ENCODE assay signal across 8 cellular contexts in genomic region chr19:48751835-48752510, GRCh38. TPM values are rescaled to one million over a fixed set of nuclear protein-coding genes. Genes with fewer than 3 reads are reported as not detected.
DNase-seq lines count a peak whose midpoint lies in the region; ATAC-seq, FAIRE-seq and TF ChIP-seq lines count a peak whose summit lies in the region.

No MANE protein-coding gene starts in this region.

- H2AFZ ChIP-seq in HepG2 (ENCODE audit: low read length): no peak overlapping the region

- 44% methylated on average over 21 of the region's 21 CpGs for WGBS in liver
- WGBS in HepG2 (ENCODE audit: low lambda C conversion rate): 92% methylated on average over 20 of the region's 21 CpGs

- FAIRE-seq in HepG2 (lab: Jason Lieb, UNC): no peak

- H3K27me3 Mint-ChIP-seq in memory B cell: peaks cover 26% of the 10 kb centered on the region

- TF ChIP-seq CTCF in liver (IDR thresholded peaks at IDR 0.05; ENCODE audit: low read depth, low read length, missing input control) (no peak), HepG2 (CRISPR knock-in tag; IDR thresholded peaks at IDR 0.05) (no peak), brain microvascular endothelial cell (IDR thresholded peaks at IDR 0.05; ENCODE audit: low read depth, low read length, missing control alignments) (no peak)

- H3K4me3 Mint-ChIP-seq in memory B cell: peak overlapping the region; percentile 69

- H3K4me3 ChIP-seq in liver (ENCODE audit: low read depth in 1 of 3, low read length in 3 of 3): peak overlapping the region in 2 of 3 donors; percentile 5 to 26
- no peak overlapping the region for H3K4me3 ChIP-seq in HepG2 (replicated peaks in 1 of 3; ENCODE audit: insufficient read depth in 1 of 3, low read depth in 2 of 3, low read length in 3 of 3)
- peak overlapping the region; percentile 22 for H3K4me3 ChIP-seq in brain microvascular endothelial cell (ENCODE audit: low read depth, low read length)

- CTCF ChIA-PET in HepG2 (lab: Yijun Ruan, JAX; ENCODE audit: low intra/inter-chr PET ratio, low total read pairs): no interaction called here

- no peaks in the 10 kb centered on the region for H3K36me3 Mint-ChIP-seq in memory B cell

- TF ChIP-seq RAD21 in liver (IDR thresholded peaks at IDR 0.05) (no peak), HepG2 (CRISPR knock-in tag; IDR thresholded peaks at IDR 0.05) (no peak)

- TF ChIP-seq EP300 in HepG2 (IDR thresholded peaks at IDR 0.05; ENCODE audit: low read depth in 2 of 2, low read length in 2 of 2) (no peak), HepG2 (CRISPR knock-in tag; IDR thresholded peaks at IDR 0.05; ENCODE audit: borderline replicate concordance) (no peak)

- H3K4me1 ChIP-seq in liver (ENCODE audit: control insufficient read depth in 4 of 4, insufficient read depth in 4 of 4, low read length in 3 of 4) (peaks cover 5 to 22% (median 15%) of the 10 kb centered on the region in 4 donors), HepG2 (ENCODE audit: insufficient read depth, low read length) (peaks cover 40% of the 10 kb centered on the region)

- peak overlapping the region; percentile 34 to 41 for H3K9ac ChIP-seq in liver (ENCODE audit: low read depth in 1 of 2, low read length in 2 of 2)
- H3K9ac ChIP-seq in HepG2 (ENCODE audit: insufficient read depth, low read depth, low read length): no peak overlapping the region

- POLR2A ChIA-PET in HepG2 (lab: Yijun Ruan, JAX): interaction anchor here (1.7 kb wide), 1 partner anchor 13 kb away, joined by 4 read pairs; no protein-coding TSS in a partner anchor

- in situ Hi-C loops in HepG2 (cut with HindIII; ENCODE audit: extremely low pct_ligation_motif_present, low pct_unique_long_range_greater_than_20kb): no loop called here
- in situ Hi-C loops in brain microvascular endothelial cell (cut with HindIII; ENCODE audit: low pct_ligation_motif_present, low sequenced_read_pairs): no loop called here

- no peak overlapping the region for H3K27ac Mint-ChIP-seq in memory B cell

- H3K4me2 ChIP-seq in HepG2 (ENCODE audit: low read depth, low read length): no peak overlapping the region

- H3K4me1 Mint-ChIP-seq in memory B cell: peaks cover 15% of the 10 kb centered on the region

- no peak for DNase-seq in HepG2 (ENCODE audit: low spot score)
- no peak for DNase-seq in brain microvascular endothelial cell
- DNase-seq in memory B cell (ENCODE audit: low spot score in 2 of 2): no peak
- no peak for DNase-seq in AG20443 (ENCODE audit: low spot score)
- no peak for DNase-seq in activated CD4-positive, alpha-beta T cell treated with anti-CD3 and anti-CD28 coated beads, Interleukin-2, amount 50 U/mL, for 4 hours

- H3K27ac ChIP-seq in liver (ENCODE audit: low read depth in 1 of 2, low read length in 2 of 2) (peak overlapping the region; percentile 4 to 38), HepG2 (ENCODE audit: extremely low read length, insufficient read depth, low read length) (no peak overlapping the region), brain microvascular endothelial cell (no peak overlapping the region)

- TF ChIP-seq POLR2A in HepG2 (IDR thresholded peaks at IDR 0.05; ENCODE audit: insufficient read depth in 1 of 2, low read depth in 2 of 2, low read length in 2 of 2): no peak

- H3K79me2 ChIP-seq in HepG2 (ENCODE audit: insufficient read depth, low read length): no peaks in the 10 kb centered on the region

- intact Hi-C loops in HepG2 (cut with micrococcal nuclease; ENCODE audit: unreplicated experiment): no loop called here

- ATAC-seq in HepG2: no peak
- no peak for ATAC-seq in memory B cell (ENCODE audit: low read depth)
- no peak for ATAC-seq in GM21528 (IDR thresholded peaks at IDR 0.05; ENCODE audit: low FRiP score, unreplicated experiment)
- no peak for ATAC-seq in GM21423 (IDR thresholded peaks at IDR 0.05; ENCODE audit: unreplicated experiment)

- H3K9me3 Mint-ChIP-seq in memory B cell: no peaks in the 10 kb centered on the region

- H3K36me3 ChIP-seq in liver (ENCODE audit: control insufficient read depth in 4 of 4, insufficient read depth in 3 of 4, low read depth in 1 of 4, low read length in 3 of 4) (no peaks in the 10 kb centered on the region), HepG2 (replicated peaks in 1 of 2; ENCODE audit: control insufficient read depth in 1 of 2, insufficient read depth in 2 of 2, low read length in 2 of 2) (no peaks in the 10 kb centered on the region), brain microvascular endothelial cell (replicated peaks) (no peaks in the 10 kb centered on the region)

- H4K20me1 ChIP-seq in HepG2 (ENCODE audit: insufficient read depth, low read length): no peaks in the 10 kb centered on the region

- H3K9me3 ChIP-seq in liver (ENCODE audit: control insufficient read depth in 4 of 4, low read length in 3 of 4): no peaks in the 10 kb centered on the region
- H3K9me3 ChIP-seq in HepG2 (ENCODE audit: low read length): no peaks in the 10 kb centered on the region

- H3K27me3 ChIP-seq in liver (ENCODE audit: control insufficient read depth in 4 of 4, insufficient read depth in 4 of 4, low read length in 3 of 4) (no peaks in the 10 kb centered on the region), HepG2 (ENCODE audit: control insufficient read depth in 1 of 2, insufficient read depth in 2 of 2, low read length in 2 of 2) (no peaks in the 10 kb centered on the region), brain microvascular endothelial cell (replicated peaks) (no peaks in the 10 kb centered on the region)

- BruUV-seq in HepG2 (replicated peaks; lab: Mats Ljungman, UMichigan): no TSS peak

RNA-seq across cellular contexts. Expression of gene FUT1, which starts 0.5 kb away (rescaled TPM):
- 1 to 10 TPM; 1.3 to 6.8 TPM for total RNA-seq in liver
- under 1 TPM; 0.48 to 0.72 TPM for polyA plus RNA-seq in liver
- total RNA-seq in HepG2 (2016; rRNA removed; fragmentation: Illumina TruSeq; extraction: Trizol): 0.07 TPM in 2 replicates
- not detected in 2 replicates for total RNA-seq in HepG2 (2016; cell fraction: cytosol; rRNA removed; fragmentation: Illumina TruSeq; extraction: Trizol; ENCODE audit: low read depth)
- total RNA-seq in HepG2 (2016; cell fraction: insoluble cytoplasmic fraction; rRNA removed; fragmentation: Illumina TruSeq; extraction: Trizol): 0.09 TPM in 1 of 2 replicates, not detected in the other
- total RNA-seq in HepG2 (2016; cell fraction: membrane; rRNA removed; fragmentation: Illumina TruSeq; extraction: Trizol): 0.07 and 0.09 TPM in 2 replicates
- total RNA-seq in HepG2 (2016; cell fraction: nucleus; rRNA removed; fragmentation: Illumina TruSeq; extraction: Trizol): 0.09 TPM in 1 of 2 replicates, not detected in the other
- 1.1 and 1.5 TPM in 2 replicates for polyA plus RNA-seq in HepG2 (2011; rRNA removed)
- polyA plus RNA-seq in HepG2 (2011; cell fraction: cytosol; rRNA removed): 0.71 and 0.98 TPM in 2 replicates
- polyA plus RNA-seq in HepG2 (2011; cell fraction: nucleus; rRNA removed): 2.0 and 2.5 TPM in 2 replicates
- polyA plus RNA-seq in HepG2 (2012): 0.47 and 1.7 TPM in 2 replicates
- polyA plus RNA-seq in HepG2 (2016; cell fraction: cytosol; fragmentation: Illumina TruSeq; extraction: Trizol; ENCODE audit: low read depth): not detected in 2 replicates
- not detected in 2 replicates for polyA plus RNA-seq in HepG2 (2016; cell fraction: insoluble cytoplasmic fraction; fragmentation: Illumina TruSeq; extraction: Trizol; ENCODE audit: low read depth)
- 0.14 TPM in 1 of 2 replicates, not detected in the other for polyA plus RNA-seq in HepG2 (2016; cell fraction: membrane; fragmentation: Illumina TruSeq; extraction: Trizol; ENCODE audit: low read depth)
- 0.26 TPM in 1 of 2 replicates, not detected in the other for polyA plus RNA-seq in HepG2 (2016; cell fraction: nucleus; fragmentation: Illumina TruSeq; extraction: Trizol; ENCODE audit: insufficient read depth, low read depth)
- polyA minus RNA-seq in HepG2 (2011; rRNA and poly(A)+ RNA removed; ENCODE audit: low replicate concordance): 1.8 and 2.9 TPM in 2 replicates
- 0.97 and 0.99 TPM in 2 replicates for polyA minus RNA-seq in HepG2 (2011; cell fraction: cytosol; rRNA and poly(A)+ RNA removed)
- polyA minus RNA-seq in HepG2 (2011; cell fraction: nucleus; rRNA and poly(A)+ RNA removed): 0.64 and 1.5 TPM in 2 replicates

RNA-seq across cellular contexts. Expression of gene FGF21, which starts 3.4 kb away (rescaled TPM):
- total RNA-seq in liver: 1 to 10 TPM in 1 of 2 donors, not detected in 1; 5.5 TPM
- polyA plus RNA-seq in liver: 10 to 100 TPM in 1 of 2 donors, 1 to 10 TPM in 1; 6.5 to 18.5 TPM
- total RNA-seq in HepG2 (2016; rRNA removed; fragmentation: Illumina TruSeq; extraction: Trizol): not detected in 2 replicates
- not detected in 2 replicates for total RNA-seq in HepG2 (2016; cell fraction: cytosol; rRNA removed; fragmentation: Illumina TruSeq; extraction: Trizol; ENCODE audit: low read depth)
- total RNA-seq in HepG2 (2016; cell fraction: insoluble cytoplasmic fraction; rRNA removed; fragmentation: Illumina TruSeq; extraction: Trizol): not detected in 2 replicates
- not detected in 2 replicates for total RNA-seq in HepG2 (2016; cell fraction: membrane; rRNA removed; fragmentation: Illumina TruSeq; extraction: Trizol)
- not detected in 2 replicates for total RNA-seq in HepG2 (2016; cell fraction: nucleus; rRNA removed; fragmentation: Illumina TruSeq; extraction: Trizol)
- polyA plus RNA-seq in HepG2 (2011; rRNA removed): 0.17 TPM in 2 replicates
- 0.08 and 0.12 TPM in 2 replicates for polyA plus RNA-seq in HepG2 (2011; cell fraction: cytosol; rRNA removed)
- 0.26 and 0.39 TPM in 2 replicates for polyA plus RNA-seq in HepG2 (2011; cell fraction: nucleus; rRNA removed)
- 0.60 TPM in 1 of 2 replicates, not detected in the other for polyA plus RNA-seq in HepG2 (2012)
- polyA plus RNA-seq in HepG2 (2016; cell fraction: cytosol; fragmentation: Illumina TruSeq; extraction: Trizol; ENCODE audit: low read depth): not detected in 2 replicates
- polyA plus RNA-seq in HepG2 (2016; cell fraction: insoluble cytoplasmic fraction; fragmentation: Illumina TruSeq; extraction: Trizol; ENCODE audit: low read depth): not detected in 2 replicates
- not detected in 2 replicates for polyA plus RNA-seq in HepG2 (2016; cell fraction: membrane; fragmentation: Illumina TruSeq; extraction: Trizol; ENCODE audit: low read depth)
- not detected in 2 replicates for polyA plus RNA-seq in HepG2 (2016; cell fraction: nucleus; fragmentation: Illumina TruSeq; extraction: Trizol; ENCODE audit: insufficient read depth, low read depth)
- not detected in 2 replicates for polyA minus RNA-seq in HepG2 (2011; rRNA and poly(A)+ RNA removed; ENCODE audit: low replicate concordance)
- polyA minus RNA-seq in HepG2 (2011; cell fraction: cytosol; rRNA and poly(A)+ RNA removed): not detected in 2 replicates
- 0.37 TPM in 1 of 2 replicates, not detected in the other for polyA minus RNA-seq in HepG2 (2011; cell fraction: nucleus; rRNA and poly(A)+ RNA removed)

RNA-seq across cellular contexts. Expression of gene IZUMO1, which starts 5.3 kb away (rescaled TPM):
- total RNA-seq in liver: under 1 TPM; 0.33 to 0.47 TPM
- not detected for polyA plus RNA-seq in liver
- total RNA-seq in HepG2 (2016; rRNA removed; fragmentation: Illumina TruSeq; extraction: Trizol): 0.22 TPM in 1 of 2 replicates, not detected in the other
- total RNA-seq in HepG2 (2016; cell fraction: cytosol; rRNA removed; fragmentation: Illumina TruSeq; extraction: Trizol; ENCODE audit: low read depth): not detected in 2 replicates
- 0.11 TPM in 1 of 2 replicates, not detected in the other for total RNA-seq in HepG2 (2016; cell fraction: insoluble cytoplasmic fraction; rRNA removed; fragmentation: Illumina TruSeq; extraction: Trizol)
- total RNA-seq in HepG2 (2016; cell fraction: membrane; rRNA removed; fragmentation: Illumina TruSeq; extraction: Trizol): 0.59 TPM in 1 of 2 replicates, not detected in the other
- not detected in 2 replicates for total RNA-seq in HepG2 (2016; cell fraction: nucleus; rRNA removed; fragmentation: Illumina TruSeq; extraction: Trizol)
- 0.07 and 0.16 TPM in 2 replicates for polyA plus RNA-seq in HepG2 (2011; rRNA removed)
- not detected in 2 replicates for polyA plus RNA-seq in HepG2 (2011; cell fraction: cytosol; rRNA removed)
- polyA plus RNA-seq in HepG2 (2011; cell fraction: nucleus; rRNA removed): 1.2 and 1.7 TPM in 2 replicates
- 0.09 and 0.50 TPM in 2 replicates for polyA plus RNA-seq in HepG2 (2012)
- not detected in 2 replicates for polyA plus RNA-seq in HepG2 (2016; cell fraction: cytosol; fragmentation: Illumina TruSeq; extraction: Trizol; ENCODE audit: low read depth)
- polyA plus RNA-seq in HepG2 (2016; cell fraction: insoluble cytoplasmic fraction; fragmentation: Illumina TruSeq; extraction: Trizol; ENCODE audit: low read depth): not detected in 2 replicates
- polyA plus RNA-seq in HepG2 (2016; cell fraction: membrane; fragmentation: Illumina TruSeq; extraction: Trizol; ENCODE audit: low read depth): not detected in 2 replicates
- 0.46 and 0.85 TPM in 2 replicates for polyA plus RNA-seq in HepG2 (2016; cell fraction: nucleus; fragmentation: Illumina TruSeq; extraction: Trizol; ENCODE audit: insufficient read depth, low read depth)
- 0.30 TPM in 1 of 2 replicates, not detected in the other for polyA minus RNA-seq in HepG2 (2011; rRNA and poly(A)+ RNA removed; ENCODE audit: low replicate concordance)
- not detected in 2 replicates for polyA minus RNA-seq in HepG2 (2011; cell fraction: cytosol; rRNA and poly(A)+ RNA removed)
- 0.37 and 0.39 TPM in 2 replicates for polyA minus RNA-seq in HepG2 (2011; cell fraction: nucleus; rRNA and poly(A)+ RNA removed)

RNA-seq across cellular contexts. Expression of gene RASIP1, which starts 11.6 kb away (rescaled TPM):
- total RNA-seq in liver: 1 to 10 TPM; 4.8 to 5.4 TPM
- polyA plus RNA-seq in liver: 1 to 10 TPM; 1.8 to 4.3 TPM
- 0.44 and 0.49 TPM in 2 replicates for total RNA-seq in HepG2 (2016; rRNA removed; fragmentation: Illumina TruSeq; extraction: Trizol)
- total RNA-seq in HepG2 (2016; cell fraction: cytosol; rRNA removed; fragmentation: Illumina TruSeq; extraction: Trizol; ENCODE audit: low read depth): 0.18 and 0.20 TPM in 2 replicates
- 0.16 and 0.32 TPM in 2 replicates for total RNA-seq in HepG2 (2016; cell fraction: insoluble cytoplasmic fraction; rRNA removed; fragmentation: Illumina TruSeq; extraction: Trizol)
- 0.09 and 0.24 TPM in 2 replicates for total RNA-seq in HepG2 (2016; cell fraction: membrane; rRNA removed; fragmentation: Illumina TruSeq; extraction: Trizol)
- total RNA-seq in HepG2 (2016; cell fraction: nucleus; rRNA removed; fragmentation: Illumina TruSeq; extraction: Trizol): 0.22 TPM in 1 of 2 replicates, not detected in the other
- polyA plus RNA-seq in HepG2 (2011; rRNA removed): 0.58 and 1.1 TPM in 2 replicates
- 0.49 and 0.71 TPM in 2 replicates for polyA plus RNA-seq in HepG2 (2011; cell fraction: cytosol; rRNA removed)
- polyA plus RNA-seq in HepG2 (2011; cell fraction: nucleus; rRNA removed): 2.6 and 3.2 TPM in 2 replicates
- polyA plus RNA-seq in HepG2 (2012): 1.3 and 1.9 TPM in 2 replicates
- 0.14 and 0.21 TPM in 2 replicates for polyA plus RNA-seq in HepG2 (2016; cell fraction: cytosol; fragmentation: Illumina TruSeq; extraction: Trizol; ENCODE audit: low read depth)
- 0.27 and 0.31 TPM in 2 replicates for polyA plus RNA-seq in HepG2 (2016; cell fraction: insoluble cytoplasmic fraction; fragmentation: Illumina TruSeq; extraction: Trizol; ENCODE audit: low read depth)
- polyA plus RNA-seq in HepG2 (2016; cell fraction: membrane; fragmentation: Illumina TruSeq; extraction: Trizol; ENCODE audit: low read depth): 0.11 and 0.30 TPM in 2 replicates
- polyA plus RNA-seq in HepG2 (2016; cell fraction: nucleus; fragmentation: Illumina TruSeq; extraction: Trizol; ENCODE audit: insufficient read depth, low read depth): 0.86 and 0.89 TPM in 2 replicates
- polyA minus RNA-seq in HepG2 (2011; rRNA and poly(A)+ RNA removed; ENCODE audit: low replicate concordance): 1.6 and 73.9 TPM in 2 replicates
- 0.79 and 0.89 TPM in 2 replicates for polyA minus RNA-seq in HepG2 (2011; cell fraction: cytosol; rRNA and poly(A)+ RNA removed)
- 1.1 and 1.2 TPM in 2 replicates for polyA minus RNA-seq in HepG2 (2011; cell fraction: nucleus; rRNA and poly(A)+ RNA removed)

RNA-seq across cellular contexts. Expression of gene MAMSTR, which starts 32.4 kb away (rescaled TPM):
- total RNA-seq in liver (under 1 TPM; 0.08 to 0.09 TPM), HepG2 (2016; rRNA removed; fragmentation: Illumina TruSeq; extraction: Trizol) (2.0 and 2.2 TPM in 2 replicates)
- polyA plus RNA-seq in liver (under 1 TPM; 0.07 to 0.31 TPM), HepG2 (2011; rRNA removed) (2.4 and 2.7 TPM in 2 replicates)
- total RNA-seq in HepG2 (2016; cell fraction: cytosol; rRNA removed; fragmentation: Illumina TruSeq; extraction: Trizol; ENCODE audit: low read depth): 2.4 and 2.6 TPM in 2 replicates
- 1.4 and 2.1 TPM in 2 replicates for total RNA-seq in HepG2 (2016; cell fraction: insoluble cytoplasmic fraction; rRNA removed; fragmentation: Illumina TruSeq; extraction: Trizol)
- total RNA-seq in HepG2 (2016; cell fraction: membrane; rRNA removed; fragmentation: Illumina TruSeq; extraction: Trizol): 2.7 and 3.4 TPM in 2 replicates
- total RNA-seq in HepG2 (2016; cell fraction: nucleus; rRNA removed; fragmentation: Illumina TruSeq; extraction: Trizol): 2.1 and 2.5 TPM in 2 replicates
- polyA plus RNA-seq in HepG2 (2011; cell fraction: cytosol; rRNA removed): 1.4 and 1.7 TPM in 2 replicates
- polyA plus RNA-seq in HepG2 (2011; cell fraction: nucleus; rRNA removed): 7.2 and 7.7 TPM in 2 replicates
- polyA plus RNA-seq in HepG2 (2012): 3.9 and 5.7 TPM in 2 replicates
- 2.3 and 3.3 TPM in 2 replicates for polyA plus RNA-seq in HepG2 (2016; cell fraction: cytosol; fragmentation: Illumina TruSeq; extraction: Trizol; ENCODE audit: low read depth)
- polyA plus RNA-seq in HepG2 (2016; cell fraction: insoluble cytoplasmic fraction; fragmentation: Illumina TruSeq; extraction: Trizol; ENCODE audit: low read depth): 3.3 and 5.0 TPM in 2 replicates
- polyA plus RNA-seq in HepG2 (2016; cell fraction: membrane; fragmentation: Illumina TruSeq; extraction: Trizol; ENCODE audit: low read depth): 3.1 and 3.8 TPM in 2 replicates
- 8.7 and 10.3 TPM in 2 replicates for polyA plus RNA-seq in HepG2 (2016; cell fraction: nucleus; fragmentation: Illumina TruSeq; extraction: Trizol; ENCODE audit: insufficient read depth, low read depth)
- polyA minus RNA-seq in HepG2 (2011; rRNA and poly(A)+ RNA removed; ENCODE audit: low replicate concordance): 1.3 and 3.6 TPM in 2 replicates
- polyA minus RNA-seq in HepG2 (2011; cell fraction: cytosol; rRNA and poly(A)+ RNA removed): 2.6 and 4.8 TPM in 2 replicates
- 1.9 and 2.2 TPM in 2 replicates for polyA minus RNA-seq in HepG2 (2011; cell fraction: nucleus; rRNA and poly(A)+ RNA removed)

Comparison
In these comparisons a context has a peak if more than half of its experiments do, and no peak if none do; other contexts are left out.
1. H3K27ac ChIP-seq: peak in liver (2 of 2); none in HepG2 (single experiment) and brain microvascular endothelial cell (single experiment).
2. H3K4me3 ChIP-seq: peak in liver (2 of 3) and brain microvascular endothelial cell (single experiment); none in HepG2 (0 of 3).